Comparison of ENCODE assay signal across 8 cellular contexts in genomic region chr5:150144211-150144801, GRCh38. TPM values are rescaled to one million over a fixed set of nuclear protein-coding genes. Genes with fewer than 3 reads are reported as not detected.
DNase-seq lines count a peak whose midpoint lies in the region; ATAC-seq and TF ChIP-seq lines count a peak whose summit lies in the region.

No MANE protein-coding gene starts in this region.

- ATAC-seq in sciatic nerve (peak; percentile 54), HG02798 (IDR thresholded peaks at IDR 0.05; ENCODE audit: poor library complexity, unreplicated experiment) (no peak), HG02970 (IDR thresholded peaks at IDR 0.05; ENCODE audit: low FRiP score, unreplicated experiment) (no peak)

- intact Hi-C loops in CD14-positive monocyte (cut with micrococcal nuclease) (no loop called here), sciatic nerve (cut with DNase I) (no loop called here)

- no peak overlapping the region for H3K4me3 Mint-ChIP-seq in CD14-positive monocyte

- H3K27ac Mint-ChIP-seq in CD14-positive monocyte: peak overlapping the region; percentile 96 to 99 (median 97)

- peaks cover 2 to 3% of the 10 kb centered on the region in 2 donors for H3K36me3 Mint-ChIP-seq in CD14-positive monocyte

- H3K4me3 ChIP-seq in astrocyte of the spinal cord (ENCODE audit: low read depth, low read length): no peak overlapping the region

- DNase-seq in CD14-positive monocyte (ENCODE audit: low spot score) (no peak), astrocyte of the spinal cord (ENCODE audit: low read depth, low spot score) (peak; percentile 76), hepatic stellate cell (ENCODE audit: low spot score) (peak; percentile 81), sciatic nerve (ENCODE audit: low spot score) (no peak), NCI-H510A treated with DMSO at 0.1 percent for 48 hours (lab: John Stamatoyannopoulos, UW) (no peak)
- no peak for DNase-seq in central memory CD4-positive, alpha-beta T cell

- no peaks in the 10 kb centered on the region for H3K9me3 Mint-ChIP-seq in CD14-positive monocyte

- H3K4me1 Mint-ChIP-seq in CD14-positive monocyte: peaks cover 40% of the 10 kb centered on the region

- H3K27me3 Mint-ChIP-seq in CD14-positive monocyte (ENCODE audit: low read depth in 3 of 3): peaks cover 0 to 9% (median 1%) of the 10 kb centered on the region in 3 donors

- in situ Hi-C loops in astrocyte of the spinal cord (cut with HindIII; ENCODE audit: low sequenced_read_pairs): no loop called here

- no peak for TF ChIP-seq CTCF in CD14-positive monocyte (IDR thresholded peaks at IDR 0.05)
- TF ChIP-seq CTCF in astrocyte of the spinal cord (IDR thresholded peaks at IDR 0.05; ENCODE audit: low read depth, low read length): no peak

RNA-seq across cellular contexts. Expression of gene PDGFRB, which starts 11.3 kb away (rescaled TPM):
- polyA plus RNA-seq in CD14-positive monocyte: under 1 TPM; 0.04 to 0.20 TPM
- 215 TPM for total RNA-seq in sciatic nerve

RNA-seq across cellular contexts. Expression of gene CDX1, which starts 22.3 kb away (rescaled TPM):
- polyA plus RNA-seq in CD14-positive monocyte: not detected
- not detected for total RNA-seq in sciatic nerve

RNA-seq across cellular contexts. Expression of gene SLC6A7, which starts 45.6 kb away (rescaled TPM):
- not detected for polyA plus RNA-seq in CD14-positive monocyte
- not detected for total RNA-seq in sciatic nerve

RNA-seq across cellular contexts. Expression of gene CSF1R, which starts 58.0 kb away (rescaled TPM):
- 100 to 1,000 TPM; 180 to 242 TPM for polyA plus RNA-seq in CD14-positive monocyte
- total RNA-seq in sciatic nerve: 74.8 TPM

Comparison
In these comparisons a context has a peak if more than half of its experiments do, and no peak if none do; other contexts are left out.
1. DNase-seq: peak in astrocyte of the spinal cord (single experiment) and hepatic stellate cell (single experiment); none in CD14-positive monocyte (single experiment), sciatic nerve (single experiment), NCI-H510A treated with DMSO at 0.1 percent for 48 hours (single experiment) and central memory CD4-positive, alpha-beta T cell (single experiment).